In genomic region chr12:15726029-15726756, GRCh38 we compare ENCODE assay signal across 13 cellular contexts.
DNase-seq lines count a peak whose midpoint lies in the region; ATAC-seq and TF ChIP-seq lines count a peak whose summit lies in the region.
"Had no signal": no experiment of that assay in that cellular context is flagged by ENCODE, and none has a peak within 500 bp of the region (broad histone marks: within the 10 kb centered on the region; RNA-seq: fewer than 3 reads in every experiment).

No MANE protein-coding gene starts in this region.

- H3K36me3 ChIP-seq in esophagus squamous epithelium = no peaks in the 10 kb centered on the region
- H3K36me3 ChIP-seq in Caco-2 (ENCODE audit: control insufficient read depth, insufficient read depth, low read length) = no peaks in the 10 kb centered on the region
- H3K36me3 ChIP-seq: gastrocnemius medialis, SJSA1 had no signal

- no peak for ATAC-seq in GM21717 (IDR thresholded peaks at IDR 0.05; ENCODE audit: unreplicated experiment)
- ATAC-seq: gastrocnemius medialis; stimulated activated naive CD8-positive, alpha-beta T cell treated with anti-CD3 and anti-CD28 coated beads, Interleukin-15, amount 100 ng/mL, for 72 hours had no signal

- H3K27me3 ChIP-seq in esophagus squamous epithelium = no peaks in the 10 kb centered on the region
- no peaks in the 10 kb centered on the region for H3K27me3 ChIP-seq in Caco-2 (replicated peaks; ENCODE audit: control insufficient read depth, insufficient read depth, low read length)
- H3K27me3 ChIP-seq: gastrocnemius medialis, SJSA1 had no signal

- DNase-seq in CD1c-positive myeloid dendritic cell (ENCODE audit: extremely low spot score) (peak; percentile 53), NCI-H82 treated with DMSO at 0.1 percent for 48 hours (lab: John Stamatoyannopoulos, UW; ENCODE audit: unreplicated experiment) (peak; percentile 62), esophagus squamous epithelium (lab: John Stamatoyannopoulos, UW) (no peak), nephron progenitor cell (no peak), cerebellar nuclear complex (lab: John Stamatoyannopoulos, UW) (no peak), anterior cingulate cortex (lab: John Stamatoyannopoulos, UW) (no peak), Caco-2 (no peak)
- DNase-seq: gastrocnemius medialis; NCI-H2081 treated with DMSO at 0.1 percent for 48 hours; stimulated activated naive CD8-positive, alpha-beta T cell treated with anti-CD3 and anti-CD28 coated beads, Interleukin-15, amount 100 ng/mL, for 72 hours had no signal

- H3K4me1 ChIP-seq in esophagus squamous epithelium (peaks cover 0 to 38% (median 3%) of the 10 kb centered on the region in 3 donors), Caco-2 (0 out of 2 replicates have a peak, but pooled peaks cover 8% of the 10 kb centered on the region)

- H3K36me3 Mint-ChIP-seq in nephron progenitor cell (ENCODE audit: low read depth) (peaks cover 5% of the 10 kb centered on the region), Caco-2 (ENCODE audit: insufficient read depth, unreplicated experiment) (no peaks in the 10 kb centered on the region)

- 29 to 33% methylated on average over 1 of the region's 1 CpG for WGBS in esophagus squamous epithelium, 2 donors

- peak overlapping the region in 3 of 4 donors; percentile 50 to 58 (median 52) for H3K27ac ChIP-seq in esophagus squamous epithelium
- H3K27ac ChIP-seq: C4-2B, SJSA1 had no signal

- H3K27me3 Mint-ChIP-seq in nephron progenitor cell (ENCODE audit: low read depth, poor library complexity) (peaks cover 4% of the 10 kb centered on the region), Caco-2 (ENCODE audit: insufficient read depth, unreplicated experiment) (no peaks in the 10 kb centered on the region)

- H3K4me3 ChIP-seq in esophagus squamous epithelium (no peak overlapping the region), Caco-2 (ENCODE audit: low read depth, low read length) (no peak overlapping the region)
- H3K4me3 ChIP-seq: gastrocnemius medialis, SJSA1 had no signal

- H3K9me3 ChIP-seq in esophagus squamous epithelium (no peaks in the 10 kb centered on the region), Caco-2 (no peaks in the 10 kb centered on the region)
- H3K9me3 ChIP-seq: gastrocnemius medialis, SJSA1 had no signal

- TF ChIP-seq CTCF in esophagus squamous epithelium (IDR thresholded peaks at IDR 0.05) (no peak), nephron progenitor cell (IDR thresholded peaks at IDR 0.05) (no peak), Caco-2 (IDR thresholded peaks at IDR 0.05; ENCODE audit: insufficient read depth in 1 of 2, low read depth in 1 of 2, low read length in 1 of 2, severe bottlenecking in 1 of 2, unreplicated experiment in 1 of 2) (no peak)

- no TSS peak for BruUV-seq in Caco-2 (replicated peaks; lab: Mats Ljungman, UMichigan)

- CTCF ChIA-PET in Caco-2 (lab: Charles Lee) = no interaction called here

- H3K4me3 Mint-ChIP-seq in nephron progenitor cell = no peak overlapping the region
- H3K4me3 Mint-ChIP-seq in Caco-2 (ENCODE audit: unreplicated experiment) = no peak overlapping the region
- H3K4me3 Mint-ChIP-seq: stimulated activated naive CD8-positive, alpha-beta T cell treated with anti-CD3 and anti-CD28 coated beads, Interleukin-15, amount 100 ng/mL, for 72 hours had no signal

- H3K4me1 Mint-ChIP-seq in nephron progenitor cell = peaks cover 20% of the 10 kb centered on the region
- H3K4me1 Mint-ChIP-seq in Caco-2 (ENCODE audit: low read depth, unreplicated experiment) = peaks cover 15% of the 10 kb centered on the region
- H3K4me1 Mint-ChIP-seq: stimulated activated naive CD8-positive, alpha-beta T cell treated with anti-CD3 and anti-CD28 coated beads, Interleukin-15, amount 100 ng/mL, for 72 hours had no signal

- POLR2A ChIA-PET in Caco-2 (lab: Charles Lee) = no interaction called here

- intact Hi-C loops in esophagus squamous epithelium (cut with DNase I) = no loop called here
- intact Hi-C loops in Caco-2 (cut with micrococcal nuclease; ENCODE audit: unreplicated experiment) = no loop called here

- H3K27ac Mint-ChIP-seq in nephron progenitor cell (peak overlapping the region; percentile 77), Caco-2 (ENCODE audit: unreplicated experiment) (no peak overlapping the region)
- H3K27ac Mint-ChIP-seq: stimulated activated naive CD8-positive, alpha-beta T cell treated with anti-CD3 and anti-CD28 coated beads, Interleukin-15, amount 100 ng/mL, for 72 hours had no signal

- H3K9me3 Mint-ChIP-seq in nephron progenitor cell (peaks cover 5% of the 10 kb centered on the region), Caco-2 (ENCODE audit: unreplicated experiment) (no peaks in the 10 kb centered on the region)
- H3K9me3 Mint-ChIP-seq: stimulated activated naive CD8-positive, alpha-beta T cell treated with anti-CD3 and anti-CD28 coated beads, Interleukin-15, amount 100 ng/mL, for 72 hours had no signal

- no peak for TF ChIP-seq POLR2A in esophagus squamous epithelium (IDR thresholded peaks at IDR 0.05)

Comparison
In these comparisons a context has a peak if more than half of its experiments do, and no peak if none do; other contexts are left out.
1. DNase-seq: peak in CD1c-positive myeloid dendritic cell (single experiment) and NCI-H82 treated with DMSO at 0.1 percent for 48 hours (single experiment); none in esophagus squamous epithelium (single experiment), nephron progenitor cell (single experiment), cerebellar nuclear complex (0 of 2), anterior cingulate cortex (0 of 58) and Caco-2 (0 of 2).